8 cellular contexts compared by ENCODE assay signal in the genomic region with DNA sequence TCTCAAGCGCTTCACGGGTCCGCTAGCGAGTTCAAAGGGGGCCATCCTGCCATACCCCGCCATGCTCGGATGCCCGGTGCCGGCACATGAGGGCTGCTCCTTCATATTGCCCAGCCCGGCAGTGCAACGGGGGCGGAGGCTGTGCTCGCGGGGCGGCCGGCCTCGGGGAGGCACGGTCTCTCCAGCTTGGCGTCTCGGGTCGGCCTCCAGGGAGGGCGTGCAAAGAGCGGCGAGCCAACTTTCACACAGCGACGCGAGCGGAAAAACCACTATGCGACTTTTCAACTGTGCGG.
DNase-seq lines count a peak whose midpoint lies in the region.

No MANE protein-coding gene starts in this region.

- H3K27me3 ChIP-seq in mononuclear cell (ENCODE audit: insufficient read depth, low read length), result no peaks in the 10 kb centered on the region

- H3K4me1 ChIP-seq in mononuclear cell (ENCODE audit: insufficient read depth, low read length), result peaks cover 51% of the 10 kb centered on the region

- DNase-seq in NCI-H1417 (lab: John Stamatoyannopoulos, UW), result peak in 2 of 3 experiments; percentile 52 to 53
- no peak for DNase-seq in NCI-H1417 treated with DMSO at 0.1 percent for 48 hours (lab: John Stamatoyannopoulos, UW)
- peak; percentile 22 for DNase-seq in HuH-7.5 (ENCODE audit: low spot score)
- peak; percentile 20 for DNase-seq in dedifferentiated amniotic fluid mesenchymal stem cell (ENCODE audit: extremely low spot score)
- no peak for DNase-seq in activated effector memory CD4-positive, alpha-beta T cell treated with Interleukin-2 at 50 U/mL for 16 hours
- no peak for DNase-seq in mucosa of gallbladder (ENCODE audit: low spot score)
- no peak for DNase-seq in DMS79 treated with DMSO at 0.1 percent for 48 hours (lab: John Stamatoyannopoulos, UW)

- H3K4me3 ChIP-seq in mononuclear cell (ENCODE audit: low read length), result peak overlapping the region; percentile 74

- H3K9me3 ChIP-seq in mononuclear cell (ENCODE audit: low read depth, low read length), result no peaks in the 10 kb centered on the region

Comparison
In these comparisons a context has a peak if more than half of its experiments do, and no peak if none do; other contexts are left out.
1. DNase-seq: peak in NCI-H1417 (2 of 3), HuH-7.5 (single experiment) and dedifferentiated amniotic fluid mesenchymal stem cell (single experiment); none in NCI-H1417 treated with DMSO at 0.1 percent for 48 hours (single experiment), activated effector memory CD4-positive, alpha-beta T cell treated with Interleukin-2 at 50 U/mL for 16 hours (single experiment), mucosa of gallbladder (single experiment) and DMS79 treated with DMSO at 0.1 percent for 48 hours (single experiment).